ENCODE assay signal across 8 cellular contexts in genomic region chr2:160367887-160368286, GRCh38.
DNase-seq lines count a peak whose midpoint lies in the region; ATAC-seq and TF ChIP-seq lines count a peak whose summit lies in the region.

No MANE protein-coding gene starts in this region.

- H3K27me3 ChIP-seq in Loucy (ENCODE audit: insufficient read depth, low read length, poor library complexity, severe bottlenecking) (no peaks in the 10 kb centered on the region), muscle layer of duodenum (ENCODE audit: low read depth, low read length) (no peaks in the 10 kb centered on the region), colonic mucosa (no peaks in the 10 kb centered on the region), ascending aorta (no peaks in the 10 kb centered on the region)

- no peak for ATAC-seq in GM18873 (IDR thresholded peaks at IDR 0.05; ENCODE audit: low FRiP score, unreplicated experiment)

- H3K9me3 ChIP-seq in Loucy (ENCODE audit: insufficient read depth, low read depth, low read length), result no peaks in the 10 kb centered on the region
- H3K9me3 ChIP-seq in muscle layer of duodenum (ENCODE audit: control insufficient read depth in 1 of 2, low read length in 2 of 2), result no peaks in the 10 kb centered on the region
- no peaks in the 10 kb centered on the region for H3K9me3 ChIP-seq in colonic mucosa
- H3K9me3 ChIP-seq in ascending aorta, result no peaks in the 10 kb centered on the region

- H3K4me2 ChIP-seq in Loucy (ENCODE audit: low read depth, low read length, poor library complexity, severe bottlenecking), result peak overlapping the region; percentile 42

- H3F3A ChIP-seq in Loucy (ENCODE audit: low read depth), result no peaks in the 10 kb centered on the region

- peaks cover 38% of the 10 kb centered on the region for H3K36me3 ChIP-seq in Loucy (ENCODE audit: insufficient read depth, low read length)
- no peaks in the 10 kb centered on the region for H3K36me3 ChIP-seq in muscle layer of duodenum (ENCODE audit: control insufficient read depth in 1 of 2, insufficient read depth in 2 of 2, low read length in 2 of 2)
- no peaks in the 10 kb centered on the region for H3K36me3 ChIP-seq in colonic mucosa
- peaks cover 4 to 6% of the 10 kb centered on the region in 2 donors for H3K36me3 ChIP-seq in ascending aorta

- DNase-seq in GM04504 (ENCODE audit: low read depth) (peak; percentile 96), brain pericyte (ENCODE audit: low read depth, low spot score) (peak; percentile 59), colonic mucosa (no peak), ascending aorta (ENCODE audit: low spot score in 2 of 2) (no peak), NCI-H524 (lab: John Stamatoyannopoulos, UW) (no peak)

- H3K79me2 ChIP-seq in Loucy (ENCODE audit: insufficient read depth, low read length), result peaks cover 96% of the 10 kb centered on the region

- peaks cover 17% of the 10 kb centered on the region for H4K20me1 ChIP-seq in Loucy (ENCODE audit: insufficient read depth, low read length, poor library complexity, severe bottlenecking)

- intact Hi-C loops in colonic mucosa (cut with DNase I) (no loop called here), ascending aorta (cut with DNase I) (no loop called here)

- H3K9me2 ChIP-seq in Loucy (replicated peaks; ENCODE audit: low read depth, low read length), result no peaks in the 10 kb centered on the region

- no peak overlapping the region for H3K9ac ChIP-seq in Loucy (ENCODE audit: low read depth, low read length, poor library complexity, severe bottlenecking)
- no peak overlapping the region for H3K9ac ChIP-seq in colonic mucosa (ENCODE audit: low read depth in 2 of 2, low read length in 2 of 2)

- H3K4me1 ChIP-seq in Loucy (ENCODE audit: insufficient read depth, low read length, poor library complexity, severe bottlenecking) (peaks cover 55% of the 10 kb centered on the region), muscle layer of duodenum (ENCODE audit: control insufficient read depth in 1 of 2, insufficient read depth in 2 of 2, low read length in 2 of 2) (peaks cover 24 to 83% of the 10 kb centered on the region in 2 donors), colonic mucosa (no peaks in the 10 kb centered on the region), ascending aorta (peaks cover 5 to 73% of the 10 kb centered on the region in 2 donors)

- H3K27ac ChIP-seq in muscle layer of duodenum (ENCODE audit: low read length) (peak overlapping the region; percentile 19), colonic mucosa (no peak overlapping the region), ascending aorta (no peak overlapping the region)

- H2AFZ ChIP-seq in Loucy (ENCODE audit: low read length), result no peak overlapping the region

- no peak overlapping the region for H3K4me3 ChIP-seq in Loucy (ENCODE audit: low read length, poor library complexity, severe bottlenecking)
- peak overlapping the region in 1 of 2 donors; percentile 12 for H3K4me3 ChIP-seq in muscle layer of duodenum (ENCODE audit: low read depth in 1 of 2, low read length in 2 of 2)
- no peak overlapping the region for H3K4me3 ChIP-seq in colonic mucosa
- H3K4me3 ChIP-seq in ascending aorta, result no peak overlapping the region

- no peak for TF ChIP-seq CTCF in Loucy (conservative IDR thresholded peaks at IDR 0.05; ENCODE audit: low read length)
- TF ChIP-seq CTCF in colonic mucosa (IDR thresholded peaks at IDR 0.05), result no peak
- TF ChIP-seq CTCF in ascending aorta (IDR thresholded peaks at IDR 0.05), result no peak

Comparison
In these comparisons a context has a peak if more than half of its experiments do, and no peak if none do; other contexts are left out.
1. DNase-seq: peak in GM04504 (single experiment) and brain pericyte (single experiment); none in colonic mucosa (single experiment), ascending aorta (0 of 2) and NCI-H524 (0 of 2).